Comparison of ENCODE assay signal across 18 cellular contexts in genomic region chr2:4140284-4140962, GRCh38.
DNase-seq lines count a peak whose midpoint lies in the region; ATAC-seq and TF ChIP-seq lines count a peak whose summit lies in the region.
"Had no signal": no experiment of that assay in that cellular context is flagged by ENCODE, and none has a peak within 500 bp of the region (broad histone marks: within the 10 kb centered on the region; RNA-seq: fewer than 3 reads in every experiment).

No MANE protein-coding gene starts in this region.

- WGBS in prostate gland = 31% methylated on average over 9 of the region's 9 CpGs
- 56 to 57% methylated on average over 9 of the region's 9 CpGs for WGBS in tibial nerve, 2 donors

- TF ChIP-seq EP300 in tibial nerve (IDR thresholded peaks at IDR 0.05) = no peak

- no peak for TF ChIP-seq POLR2A in prostate gland (IDR thresholded peaks at IDR 0.05)
- no peak for TF ChIP-seq POLR2A in tibial nerve (IDR thresholded peaks at IDR 0.05)

- no peak for ATAC-seq in HG03439 (IDR thresholded peaks at IDR 0.05; ENCODE audit: unreplicated experiment)
- ATAC-seq: activated CD4-positive, CD25-positive, alpha-beta regulatory T cell treated with anti-CD3 and anti-CD28 coated beads, Interleukin-2, amount 50 U/mL, for 24 hours; left colon had no signal

- H3K27ac ChIP-seq in prostate gland (peak overlapping the region in 1 of 2 donors; percentile 41), tibial nerve (no peak overlapping the region)
- H3K27ac ChIP-seq: skin epidermis, suprapubic skin had no signal

- DNase-seq in NCI-H2029 (lab: John Stamatoyannopoulos, UW) (peak; percentile 44), NCI-H510A treated with DMSO at 0.1 percent for 48 hours (lab: John Stamatoyannopoulos, UW) (peak; percentile 15), kidney epithelial cell (ENCODE audit: low read depth) (peak; percentile 12), prostate gland (ENCODE audit: low spot score) (peak; percentile 20), activated T-cell treated with anti-CD3 and anti-CD28 coated beads for 4 hours (no peak), tibial nerve (ENCODE audit: low spot score in 2 of 2) (no peak)
- DNase-seq: H7; hippocampal formation; IMR-90; left colon; NCI-H446 treated with DMSO at 0.1 percent for 48 hours; OCI-M1; stimulated activated CD4-positive, alpha-beta T cell treated with anti-CD3 and anti-CD28 coated beads, Interleukin-4, amount 100 ng/mL, for 4 hours; stimulated activated CD8-positive, alpha-beta memory T cell treated with anti-CD3 and anti-CD28 coated beads, Interleukin-4, amount 100 ng/mL, for 48 hours had no signal

- TF ChIP-seq CTCF in kidney epithelial cell (IDR thresholded peaks at IDR 0.05; ENCODE audit: insufficient read depth, low read length, poor library complexity, severe bottlenecking) = no peak
- no peak for TF ChIP-seq CTCF in prostate gland (IDR thresholded peaks at IDR 0.05)
- TF ChIP-seq CTCF in tibial nerve (IDR thresholded peaks at IDR 0.05) = no peak

- no peaks in the 10 kb centered on the region for H3K9me3 ChIP-seq in prostate gland
- peaks cover 0 to 4% (median 0%) of the 10 kb centered on the region in 4 donors for H3K9me3 ChIP-seq in tibial nerve

- H3K27me3 ChIP-seq in kidney epithelial cell (ENCODE audit: control insufficient read depth, insufficient read depth, low read length) (no peaks in the 10 kb centered on the region), prostate gland (replicated peaks; ENCODE audit: insufficient read depth) (no peaks in the 10 kb centered on the region), tibial nerve (no peaks in the 10 kb centered on the region)
- H3K27me3 ChIP-seq: suprapubic skin had no signal

- H3K4me1 ChIP-seq in prostate gland (replicated peaks) (peaks cover 4% of the 10 kb centered on the region), tibial nerve (peaks cover 0 to 3% (median 0%) of the 10 kb centered on the region in 4 donors)
- H3K4me1 ChIP-seq: suprapubic skin had no signal

- intact Hi-C loops in prostate gland (cut with DNase I) = no loop called here

- H3K36me3 ChIP-seq in kidney epithelial cell (ENCODE audit: control insufficient read depth, insufficient read depth, low read length) (no peaks in the 10 kb centered on the region), prostate gland (no peaks in the 10 kb centered on the region), tibial nerve (no peaks in the 10 kb centered on the region)
- H3K36me3 ChIP-seq: suprapubic skin had no signal

- H3K4me3 ChIP-seq in kidney epithelial cell (ENCODE audit: low read depth, low read length) (no peak overlapping the region), prostate gland (no peak overlapping the region), tibial nerve (no peak overlapping the region)
- H3K4me3 ChIP-seq: skin epidermis, suprapubic skin had no signal

Comparison
In these comparisons a context has a peak if more than half of its experiments do, and no peak if none do; other contexts are left out.
1. DNase-seq: peak in NCI-H2029 (single experiment), NCI-H510A treated with DMSO at 0.1 percent for 48 hours (single experiment), kidney epithelial cell (single experiment) and prostate gland (single experiment); none in activated T-cell treated with anti-CD3 and anti-CD28 coated beads for 4 hours (single experiment) and tibial nerve (0 of 2).